In genomic region chr22:48785792-48786678, GRCh38 we compare ENCODE assay signal across 18 cellular contexts.
DNase-seq lines count a peak whose midpoint lies in the region; ATAC-seq, FAIRE-seq and TF ChIP-seq lines count a peak whose summit lies in the region.
"Had no signal": no experiment of that assay in that cellular context is flagged by ENCODE, and none has a peak within 500 bp of the region (broad histone marks: within the 10 kb centered on the region; RNA-seq: fewer than 3 reads in every experiment).

No MANE protein-coding gene starts in this region.

- no peak for FAIRE-seq in HepG2 (lab: Jason Lieb, UNC)
- FAIRE-seq: GM12892 had no signal

- intact Hi-C loops in activated CD4-positive, alpha-beta T cell treated with anti-CD3 and anti-CD28 coated beads, Interleukin-2, amount 10 ng/mL, durations not matched to agents 24 days and 14 days (cut with micrococcal nuclease), result no loop called here
- intact Hi-C loops in HepG2 (cut with micrococcal nuclease; ENCODE audit: unreplicated experiment), result no loop called here

- CTCF ChIA-PET in HepG2 (lab: Yijun Ruan, JAX; ENCODE audit: low intra/inter-chr PET ratio, low total read pairs), result no interaction called here
- CTCF ChIA-PET in HEK293T (lab: Yijun Ruan, JAX), result no interaction called here

- H3K27me3 Mint-ChIP-seq in activated CD4-positive, alpha-beta T cell treated with anti-CD3 and anti-CD28 coated beads, Interleukin-2, amount 10 ng/mL, durations not matched to agents 24 days and 14 days, result no peaks in the 10 kb centered on the region
- peaks cover 7% of the 10 kb centered on the region for H3K27me3 Mint-ChIP-seq in stimulated activated memory B cell treated with anti-CD40 and anti-IgM and Interleukin-4, amounts not matched to agents 10 μg/mL and 1 μg/mL and 100 μg/mL, for 72 hours

- no peak overlapping the region for H3K27ac Mint-ChIP-seq in activated CD4-positive, alpha-beta T cell treated with anti-CD3 and anti-CD28 coated beads, Interleukin-2, amount 10 ng/mL, durations not matched to agents 24 days and 14 days
- no peak overlapping the region for H3K27ac Mint-ChIP-seq in stimulated activated memory B cell treated with anti-CD40 and anti-IgM and Interleukin-4, amounts not matched to agents 10 μg/mL and 1 μg/mL and 100 μg/mL, for 72 hours
- H3K27ac Mint-ChIP-seq: CD4-positive, alpha-beta T cell had no signal

- no peak overlapping the region for H2AFZ ChIP-seq in HepG2 (ENCODE audit: low read length)
- H2AFZ ChIP-seq: PC-9 had no signal

- 53% methylated on average over 8 of the region's 14 CpGs for WGBS in HepG2 (ENCODE audit: low lambda C conversion rate)

- H4K20me1 ChIP-seq in HepG2 (ENCODE audit: insufficient read depth, low read length), result no peaks in the 10 kb centered on the region

- no peak for TF ChIP-seq CTCF in GM13977 (IDR thresholded peaks at IDR 0.05; ENCODE audit: extremely low read depth, insufficient read depth, missing control alignments)
- no peak for TF ChIP-seq CTCF in HepG2 (CRISPR knock-in tag; IDR thresholded peaks at IDR 0.05)

- H3K4me1 ChIP-seq in HepG2 (ENCODE audit: insufficient read depth, low read length), result peaks cover 38% of the 10 kb centered on the region
- H3K4me1 ChIP-seq: Caco-2 had no signal

- TF ChIP-seq EP300 in HepG2 (IDR thresholded peaks at IDR 0.05; ENCODE audit: low read depth in 2 of 2, low read length in 2 of 2) (no peak), HepG2 (CRISPR knock-in tag; IDR thresholded peaks at IDR 0.05; ENCODE audit: borderline replicate concordance) (no peak)

- H3K36me3 Mint-ChIP-seq in activated CD4-positive, alpha-beta T cell treated with anti-CD3 and anti-CD28 coated beads, Interleukin-2, amount 10 ng/mL, durations not matched to agents 24 days and 14 days (ENCODE audit: low read depth), result no peaks in the 10 kb centered on the region
- H3K36me3 Mint-ChIP-seq in stimulated activated memory B cell treated with anti-CD40 and anti-IgM and Interleukin-4, amounts not matched to agents 10 μg/mL and 1 μg/mL and 100 μg/mL, for 72 hours, result no peaks in the 10 kb centered on the region

- no peak overlapping the region; the same call in 1 of the 2 replicates for H3K4me2 ChIP-seq in HepG2 (ENCODE audit: low read depth, low read length)
- H3K4me2 ChIP-seq: PC-9 had no signal

- no TSS peak for BruUV-seq in HepG2 (replicated peaks; lab: Mats Ljungman, UMichigan)

- TF ChIP-seq RAD21 in HepG2 (CRISPR knock-in tag; IDR thresholded peaks at IDR 0.05), result no peak

- ATAC-seq in HepG2, result peak; percentile 56
- ATAC-seq in stimulated activated memory B cell treated with anti-CD40 and anti-IgM and Interleukin-4, amounts not matched to agents 10 μg/mL and 1 μg/mL and 100 μg/mL, for 72 hours, result peak; percentile 45

- POLR2A ChIA-PET in HepG2 (lab: Yijun Ruan, JAX) (no interaction called here), HEK293T (lab: Yijun Ruan, JAX) (no interaction called here)

- H3K4me3 Mint-ChIP-seq in activated CD4-positive, alpha-beta T cell treated with anti-CD3 and anti-CD28 coated beads, Interleukin-2, amount 10 ng/mL, durations not matched to agents 24 days and 14 days, result no peak overlapping the region
- no peak overlapping the region for H3K4me3 Mint-ChIP-seq in stimulated activated memory B cell treated with anti-CD40 and anti-IgM and Interleukin-4, amounts not matched to agents 10 μg/mL and 1 μg/mL and 100 μg/mL, for 72 hours
- H3K4me3 Mint-ChIP-seq: CD4-positive, alpha-beta T cell had no signal

- no peaks in the 10 kb centered on the region for H3K9me3 ChIP-seq in HepG2 (ENCODE audit: low read length)

- H3K36me3 ChIP-seq in HepG2 (replicated peaks in 1 of 2; ENCODE audit: control insufficient read depth in 1 of 2, insufficient read depth in 2 of 2, low read length in 2 of 2), result no peaks in the 10 kb centered on the region

- no peaks in the 10 kb centered on the region for H3K4me1 Mint-ChIP-seq in activated CD4-positive, alpha-beta T cell treated with anti-CD3 and anti-CD28 coated beads, Interleukin-2, amount 10 ng/mL, durations not matched to agents 24 days and 14 days
- H3K4me1 Mint-ChIP-seq in stimulated activated memory B cell treated with anti-CD40 and anti-IgM and Interleukin-4, amounts not matched to agents 10 μg/mL and 1 μg/mL and 100 μg/mL, for 72 hours, result no peaks in the 10 kb centered on the region

- H3K79me2 ChIP-seq in HepG2 (ENCODE audit: insufficient read depth, low read length), result no peaks in the 10 kb centered on the region

- no peak overlapping the region for H3K9ac ChIP-seq in HepG2 (ENCODE audit: insufficient read depth, low read depth, low read length)

- H3K4me3 ChIP-seq in HepG2 (replicated peaks in 1 of 3; ENCODE audit: insufficient read depth in 1 of 3, low read depth in 2 of 3, low read length in 3 of 3), result no peak overlapping the region; a peak in 1 of 6 replicates
- H3K4me3 ChIP-seq: PC-9 had no signal

- no peaks in the 10 kb centered on the region for H3K9me3 Mint-ChIP-seq in activated CD4-positive, alpha-beta T cell treated with anti-CD3 and anti-CD28 coated beads, Interleukin-2, amount 10 ng/mL, durations not matched to agents 24 days and 14 days
- no peaks in the 10 kb centered on the region for H3K9me3 Mint-ChIP-seq in stimulated activated memory B cell treated with anti-CD40 and anti-IgM and Interleukin-4, amounts not matched to agents 10 μg/mL and 1 μg/mL and 100 μg/mL, for 72 hours
- H3K9me3 Mint-ChIP-seq: CD4-positive, alpha-beta T cell had no signal

- TF ChIP-seq POLR2A in HepG2 (IDR thresholded peaks at IDR 0.05; ENCODE audit: insufficient read depth in 1 of 2, low read depth in 2 of 2, low read length in 2 of 2), result no peak

- peak; percentile 40 for DNase-seq in activated CD4-positive, alpha-beta T cell treated with anti-CD3 and anti-CD28 coated beads, Interleukin-2, amount 10 ng/mL, durations not matched to agents 24 days and 14 days
- no peak for DNase-seq in activated CD4-positive, alpha-beta T cell treated with anti-CD3 and anti-CD28 coated beads for 48 hours
- peak; percentile 10 for DNase-seq in GM13977 (ENCODE audit: low spot score)
- DNase-seq in HepG2 (ENCODE audit: low spot score), result no peak
- DNase-seq in HEK293T (ENCODE audit: extremely low spot score), result no peak
- DNase-seq in activated CD4-positive, CD25-positive, alpha-beta regulatory T cell (lab: John Stamatoyannopoulos, UW), result no peak
- no peak for DNase-seq in AG08396 (ENCODE audit: low spot score)
- DNase-seq: Caco-2; CD4-positive, alpha-beta T cell; DMS53; KBM-7; NCI-H1930; NCI-H226; NCI-H524 treated with DMSO at 0.1 percent for 48 hours; PC-9 had no signal

- no peaks in the 10 kb centered on the region for H3K27me3 ChIP-seq in HepG2 (ENCODE audit: control insufficient read depth in 1 of 2, insufficient read depth in 2 of 2, low read length in 2 of 2)

- in situ Hi-C loops in GM13977 (cut with MboI; ENCODE audit: low pct_unique_long_range_greater_than_20kb, low sequenced_read_pairs, unreplicated experiment), result no loop called here
- in situ Hi-C loops in HepG2 (cut with HindIII; ENCODE audit: extremely low pct_ligation_motif_present, low pct_unique_long_range_greater_than_20kb), result no loop called here

- H3K27ac ChIP-seq in HepG2 (ENCODE audit: extremely low read length, insufficient read depth, low read length), result no peak overlapping the region
- H3K27ac ChIP-seq: PC-9, RWPE1 had no signal

TF ChIP-seq in HEK293T, 16 proteins besides CTCF, POLR2A, EP300 and RAD21:
- TF ChIP-seq ELF4 (IDR thresholded peaks at IDR 0.05) (no peak), L3MBTL2 (conservative IDR thresholded peaks at IDR 0.05) (no peak), NFRKB (IDR thresholded peaks at IDR 0.05) (no peak), TARDBP (IDR thresholded peaks at IDR 0.05) (no peak), ARNT (IDR thresholded peaks at IDR 0.05) (no peak), FOXK2 (IDR thresholded peaks at IDR 0.05) (no peak), FOXA1 (IDR thresholded peaks at IDR 0.05) (no peak), PKNOX1 (IDR thresholded peaks at IDR 0.05) (no peak), ZNF384 (IDR thresholded peaks at IDR 0.05) (no peak)

Comparison
In these comparisons a context has a peak if more than half of its experiments do, and no peak if none do; other contexts are left out.
1. DNase-seq: peak in activated CD4-positive, alpha-beta T cell treated with anti-CD3 and anti-CD28 coated beads, Interleukin-2, amount 10 ng/mL, durations not matched to agents 24 days and 14 days (single experiment) and GM13977 (single experiment); none in activated CD4-positive, alpha-beta T cell treated with anti-CD3 and anti-CD28 coated beads for 48 hours (single experiment), HepG2 (single experiment), HEK293T (single experiment), activated CD4-positive, CD25-positive, alpha-beta regulatory T cell (0 of 4) and AG08396 (single experiment).